ENCODE assay signal across 2 cellular contexts in genomic region chr13:73220966-73221720, GRCh38.
TF ChIP-seq lines count a peak whose summit lies in the region.

No MANE protein-coding gene starts in this region.

TF ChIP-seq in SK-N-SH treated with all-trans-retinoic acid at 6 μM for 48 hours, 23 proteins besides CTCF, POLR2A, EP300 and RAD21 (continued from another document):
- TF ChIP-seq CREB5 (CRISPR knock-in tag; IDR thresholded peaks at IDR 0.05; ENCODE audit: low read depth) (no peak), PATZ1 (CRISPR knock-in tag; IDR thresholded peaks at IDR 0.05; ENCODE audit: borderline replicate concordance) (no peak), CSRNP3 (CRISPR knock-in tag; IDR thresholded peaks at IDR 0.05) (no peak)

TF ChIP-seq in SK-N-SH, 30 proteins besides CTCF, POLR2A, EP300 and RAD21 (continued from another document):
- no peak for TF ChIP-seq PBX3 (IDR thresholded peaks at IDR 0.05)
- TF ChIP-seq REST (IDR thresholded peaks at IDR 0.05; ENCODE audit: low read depth, low read length) = no peak
- TF ChIP-seq SMC3 (IDR thresholded peaks at IDR 0.05; ENCODE audit: low read depth, low read length) = no peak
- TF ChIP-seq ZBTB33 (IDR thresholded peaks at IDR 0.05; ENCODE audit: borderline replicate concordance, low read depth) = no peak
- TF ChIP-seq TEAD4 (IDR thresholded peaks at IDR 0.05; ENCODE audit: borderline replicate concordance, insufficient read depth) = no peak
